In genomic region chr9:86648156-86648827, GRCh38 we compare ENCODE assay signal across 9 cellular contexts.
"Had no signal": no experiment of that assay in that cellular context is flagged by ENCODE, and none has a peak within 500 bp of the region (broad histone marks: within the 10 kb centered on the region; RNA-seq: fewer than 3 reads in every experiment).

No MANE protein-coding gene starts in this region.

- H3K36me3 ChIP-seq: HAP-1 had no signal

- H3K9ac ChIP-seq: GM23248, KMS-11 had no signal

- H3K9me3 ChIP-seq: HAP-1 had no signal

- DNase-seq: GM23248, GOT3, H7, KBM-7 had no signal

- H3K4me2 ChIP-seq: KMS-11 had no signal

- H2AFZ ChIP-seq: GM23248 had no signal

- H3K4me3 ChIP-seq: GM23248, HAP-1 had no signal

- H3K27ac ChIP-seq: GM23248, HL-60, KMS-11 had no signal

- ATAC-seq: HCT116, HepG2 had no signal
